ENCODE assay signal across 15 cellular contexts in the genomic region with DNA sequence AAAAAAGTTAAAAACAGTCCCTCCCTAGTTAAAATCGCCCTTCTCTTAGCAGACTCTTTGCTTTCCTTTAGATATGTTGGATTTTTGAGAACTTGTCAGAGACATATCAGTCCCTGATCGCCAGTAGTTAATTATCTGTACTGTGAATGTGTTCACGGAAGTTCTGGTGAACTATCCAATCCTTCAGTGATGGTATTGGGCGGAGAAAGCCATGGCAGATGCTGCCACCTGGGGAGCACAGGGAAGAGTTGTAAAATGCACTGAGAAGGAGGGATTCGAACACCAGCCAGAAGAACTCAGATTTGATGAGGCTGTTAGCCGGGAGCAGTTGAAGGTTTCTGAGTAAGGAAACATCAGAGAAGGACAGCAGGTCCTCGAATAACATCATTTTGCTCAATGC.
"Had no signal": no experiment of that assay in that cellular context is flagged by ENCODE, and none has a peak within 500 bp of the region (broad histone marks: within the 10 kb centered on the region; RNA-seq: fewer than 3 reads in every experiment).

No MANE protein-coding gene starts in this region.

- H3K27ac ChIP-seq: adrenal gland, colonic mucosa, epithelial cell of prostate, hepatocyte, tibial nerve had no signal

- H3K4me3 Mint-ChIP-seq: activated B cell treated with CpG ODN at 0.5 μM for 24 hours; activated CD4-positive, alpha-beta T cell treated with anti-CD3 and anti-CD28 coated beads, Interleukin-2, amount 10 ng/mL, durations not matched to agents 7 days and 5 days; activated T-helper 17 cell treated with anti-CD3 and anti-CD28 coated beads, Interleukin-2, amount 50 U/mL, for 72 hours had no signal

- H2AFZ ChIP-seq: hepatocyte had no signal

- H3K27ac Mint-ChIP-seq: activated B cell treated with CpG ODN at 0.5 μM for 24 hours; activated CD4-positive, alpha-beta T cell treated with anti-CD3 and anti-CD28 coated beads, Interleukin-2, amount 10 ng/mL, durations not matched to agents 7 days and 5 days; activated T-helper 17 cell treated with anti-CD3 and anti-CD28 coated beads, Interleukin-2, amount 50 U/mL, for 72 hours had no signal

- DNase-seq: activated B cell treated with CpG ODN at 0.5 μM for 24 hours; activated CD4-positive, alpha-beta T cell treated with anti-CD3 and anti-CD28 coated beads, Interleukin-2, amount 10 ng/mL, durations not matched to agents 7 days and 5 days; activated naive CD4-positive, alpha-beta T cell treated with anti-CD3 and anti-CD28 coated beads, Interleukin-2, amount 50 U/mL, for 16 hours; activated T-cell treated with anti-CD3 and anti-CD28 coated beads for 4 hours; adrenal gland; caudate nucleus; colonic mucosa; effector CD4-positive, alpha-beta T cell; kidney; T-helper 9 cell had no signal

- H3K27me3 ChIP-seq: adrenal gland, colonic mucosa, hepatocyte, tibial nerve had no signal

- H3K4me2 ChIP-seq: hepatocyte had no signal

- H3K9me3 ChIP-seq: adrenal gland, colonic mucosa, tibial nerve had no signal

- H3K4me3 ChIP-seq: adrenal gland, colonic mucosa, hepatocyte, skin epidermis, tibial nerve had no signal

- H3K9me3 Mint-ChIP-seq: activated B cell treated with CpG ODN at 0.5 μM for 24 hours; activated CD4-positive, alpha-beta T cell treated with anti-CD3 and anti-CD28 coated beads, Interleukin-2, amount 10 ng/mL, durations not matched to agents 7 days and 5 days; activated T-helper 17 cell treated with anti-CD3 and anti-CD28 coated beads, Interleukin-2, amount 50 U/mL, for 72 hours had no signal

- H3K27me3 Mint-ChIP-seq: activated B cell treated with CpG ODN at 0.5 μM for 24 hours; activated CD4-positive, alpha-beta T cell treated with anti-CD3 and anti-CD28 coated beads, Interleukin-2, amount 10 ng/mL, durations not matched to agents 7 days and 5 days; activated T-helper 17 cell treated with anti-CD3 and anti-CD28 coated beads, Interleukin-2, amount 50 U/mL, for 72 hours had no signal

- H3K4me1 ChIP-seq: colonic mucosa, tibial nerve had no signal

- H3K36me3 ChIP-seq: adrenal gland, colonic mucosa had no signal

- H3K79me2 ChIP-seq: hepatocyte had no signal
